Comparison of ENCODE assay signal across 9 cellular contexts in genomic region chr2:231554748-231555545, GRCh38. TPM values are rescaled to one million over a fixed set of nuclear protein-coding genes. Genes with fewer than 3 reads are reported as not detected.
A peak's percentile ranks its signal among the peaks of the same experiment; 100 is the strongest.
DNase-seq lines count a peak whose midpoint lies in the region; ATAC-seq and FAIRE-seq lines count a peak whose summit lies in the region.
"Had no signal": no experiment of that assay in that cellular context is flagged by ENCODE, and none has a peak within 500 bp of the region (broad histone marks: within the 10 kb centered on the region; RNA-seq: fewer than 3 reads in every experiment).

No MANE protein-coding gene starts in this region.

- peaks cover 13% of the 10 kb centered on the region for H3K36me3 Mint-ChIP-seq in dendritic cell treated with granulocyte-macrophage colony-stimulating factor and Interleukin-4, amounts not matched to agents 40 ng/mL and 50 ng/mL, for 4 days (ENCODE audit: low read depth)
- H3K36me3 Mint-ChIP-seq in naive B cell: peaks cover 6 to 14% of the 10 kb centered on the region in 2 donors

- in situ Hi-C loops in KBM-7 (cut with MboI; ENCODE audit: low pct_unique_long_range_greater_than_20kb, low sequenced_read_pairs): no loop called here

- intact Hi-C loops in dendritic cell treated with granulocyte-macrophage colony-stimulating factor and Interleukin-4, amounts not matched to agents 40 ng/mL and 50 ng/mL, for 4 days (cut with micrococcal nuclease): no loop called here

- no peak overlapping the region for H3K27ac Mint-ChIP-seq in dendritic cell treated with granulocyte-macrophage colony-stimulating factor and Interleukin-4, amounts not matched to agents 40 ng/mL and 50 ng/mL, for 4 days
- peak overlapping the region; percentile 68 to 98 (median 92) for H3K27ac Mint-ChIP-seq in naive B cell

- ATAC-seq in naive B cell (ENCODE audit: low read depth in 2 of 2) (peak; percentile 18 to 19), GM18909 (IDR thresholded peaks at IDR 0.05; ENCODE audit: poor library complexity, unreplicated experiment) (no peak)

- no peak for FAIRE-seq in RCC 7860 (lab: Jason Lieb, UNC)

- DNase-seq in AG08395 (ENCODE audit: low spot score): peak; percentile 46
- DNase-seq in KBM-7: peak; percentile 31
- DNase-seq in naive B cell: peak; percentile 14
- no peak for DNase-seq in RCC 7860 (ENCODE audit: low spot score)
- DNase-seq in iPS-NIHi7 (ENCODE audit: extremely low spot score): no peak
- no peak for DNase-seq in NCI-H2171 treated with DMSO at 0.1 percent for 48 hours (lab: John Stamatoyannopoulos, UW)
- DNase-seq: DMS79 had no signal

- peaks cover 15% of the 10 kb centered on the region for H3K9me3 Mint-ChIP-seq in dendritic cell treated with granulocyte-macrophage colony-stimulating factor and Interleukin-4, amounts not matched to agents 40 ng/mL and 50 ng/mL, for 4 days
- H3K9me3 Mint-ChIP-seq in naive B cell: peaks cover 6 to 18% (median 12%) of the 10 kb centered on the region in 7 donors

- H3K4me1 Mint-ChIP-seq in dendritic cell treated with granulocyte-macrophage colony-stimulating factor and Interleukin-4, amounts not matched to agents 40 ng/mL and 50 ng/mL, for 4 days (ENCODE audit: low read depth): peaks cover 36% of the 10 kb centered on the region
- peaks cover 27 to 52% (median 35%) of the 10 kb centered on the region in 3 donors for H3K4me1 Mint-ChIP-seq in naive B cell

- H3K27me3 Mint-ChIP-seq in dendritic cell treated with granulocyte-macrophage colony-stimulating factor and Interleukin-4, amounts not matched to agents 40 ng/mL and 50 ng/mL, for 4 days: peaks cover 75% of the 10 kb centered on the region
- H3K27me3 Mint-ChIP-seq in naive B cell: no peaks in the 10 kb centered on the region

- peak overlapping the region; percentile 61 for H3K4me3 Mint-ChIP-seq in dendritic cell treated with granulocyte-macrophage colony-stimulating factor and Interleukin-4, amounts not matched to agents 40 ng/mL and 50 ng/mL, for 4 days
- H3K4me3 Mint-ChIP-seq in naive B cell: peak overlapping the region; percentile 75 to 93 (median 88)

RNA-seq across cellular contexts. Expression of gene NMUR1, which starts 24.7 kb away (rescaled TPM):
- polyA plus RNA-seq in naive B cell (ENCODE audit: low read depth in 6 of 6): under 1 TPM in 1 of 6 donors, not detected in 5; 0.19 TPM

RNA-seq across cellular contexts. Expression of gene TEX44, which starts 37.7 kb away (rescaled TPM):
- polyA plus RNA-seq in naive B cell (ENCODE audit: low read depth in 6 of 6): not detected

Comparison
In these comparisons a context has a peak if more than half of its experiments do, and no peak if none do; other contexts are left out.
1. DNase-seq: peak in AG08395 (single experiment), KBM-7 (single experiment) and naive B cell (single experiment); none in RCC 7860 (single experiment), iPS-NIHi7 (single experiment) and NCI-H2171 treated with DMSO at 0.1 percent for 48 hours (single experiment).